In genomic region chr16:81053761-81054160, GRCh38 we compare ENCODE assay signal across 23 cellular contexts. TPM values are rescaled to one million over a fixed set of nuclear protein-coding genes. Genes with fewer than 3 reads are reported as not detected.
"Had no signal": no experiment of that assay in that cellular context is flagged by ENCODE, and none has a peak within 500 bp of the region (broad histone marks: within the 10 kb centered on the region; RNA-seq: fewer than 3 reads in every experiment).

No MANE protein-coding gene starts in this region.

- H3K4me2 ChIP-seq: hepatocyte had no signal

- ATAC-seq: effector memory CD8-positive, alpha-beta T cell; foreskin keratinocyte; gastroesophageal sphincter; heart left ventricle; left cardiac atrium; left lung; left ventricle myocardium superior; lower lobe of right lung had no signal

- H3K4me3 Mint-ChIP-seq: dendritic cell treated with granulocyte-macrophage colony-stimulating factor and Interleukin-4, amounts not matched to agents 40 ng/mL and 50 ng/mL, for 4 days; effector memory CD8-positive, alpha-beta T cell had no signal

- H3K4me1 ChIP-seq: colonic mucosa, esophagus muscularis mucosa, foreskin keratinocyte, gastroesophageal sphincter, heart left ventricle, left lung, lower lobe of right lung had no signal

- DNase-seq: cerebellar nuclear complex; colonic mucosa; cortex of kidney; effector CD8-positive, alpha-beta T cell; effector memory CD8-positive, alpha-beta T cell; foreskin keratinocyte; heart left ventricle; hypothalamus; left cardiac atrium; left lung; left ventricle myocardium superior; lower lobe of right lung; mesenchymal stem cell; midbrain had no signal

- H3K27ac Mint-ChIP-seq: dendritic cell treated with granulocyte-macrophage colony-stimulating factor and Interleukin-4, amounts not matched to agents 40 ng/mL and 50 ng/mL, for 4 days; effector memory CD8-positive, alpha-beta T cell had no signal

- H3K27me3 ChIP-seq: colonic mucosa, esophagus muscularis mucosa, foreskin keratinocyte, gastroesophageal sphincter, heart left ventricle, hepatocyte, left lung had no signal

- H3K79me2 ChIP-seq: hepatocyte had no signal

- H3K27me3 Mint-ChIP-seq: dendritic cell treated with granulocyte-macrophage colony-stimulating factor and Interleukin-4, amounts not matched to agents 40 ng/mL and 50 ng/mL, for 4 days had no signal

- H3K4me3 ChIP-seq: colonic mucosa, esophagus muscularis mucosa, gastroesophageal sphincter, heart left ventricle, hepatocyte, left lung, lower lobe of right lung had no signal

- H3K9me3 ChIP-seq: colonic mucosa had no signal

- H3K27ac ChIP-seq: colonic mucosa, esophagus muscularis mucosa, foreskin keratinocyte, gastroesophageal sphincter, heart left ventricle, hepatocyte, left lung, lower lobe of right lung had no signal

- H2AFZ ChIP-seq: hepatocyte had no signal

- H3K36me3 ChIP-seq: colonic mucosa, esophagus muscularis mucosa, gastroesophageal sphincter, heart left ventricle, left lung, lower lobe of right lung had no signal

- FAIRE-seq: endothelial cell of umbilical vein, frontal cortex, keratinocyte had no signal

RNA-seq across cellular contexts. Expression of gene C16orf46, which starts 23.3 kb away (rescaled TPM):
- total RNA-seq: endothelial cell of umbilical vein, fibroblast of lung, lower lobe of right lung, mononuclear cell had no signal
